1 cellular context compared by ENCODE assay signal in the genomic region with DNA sequence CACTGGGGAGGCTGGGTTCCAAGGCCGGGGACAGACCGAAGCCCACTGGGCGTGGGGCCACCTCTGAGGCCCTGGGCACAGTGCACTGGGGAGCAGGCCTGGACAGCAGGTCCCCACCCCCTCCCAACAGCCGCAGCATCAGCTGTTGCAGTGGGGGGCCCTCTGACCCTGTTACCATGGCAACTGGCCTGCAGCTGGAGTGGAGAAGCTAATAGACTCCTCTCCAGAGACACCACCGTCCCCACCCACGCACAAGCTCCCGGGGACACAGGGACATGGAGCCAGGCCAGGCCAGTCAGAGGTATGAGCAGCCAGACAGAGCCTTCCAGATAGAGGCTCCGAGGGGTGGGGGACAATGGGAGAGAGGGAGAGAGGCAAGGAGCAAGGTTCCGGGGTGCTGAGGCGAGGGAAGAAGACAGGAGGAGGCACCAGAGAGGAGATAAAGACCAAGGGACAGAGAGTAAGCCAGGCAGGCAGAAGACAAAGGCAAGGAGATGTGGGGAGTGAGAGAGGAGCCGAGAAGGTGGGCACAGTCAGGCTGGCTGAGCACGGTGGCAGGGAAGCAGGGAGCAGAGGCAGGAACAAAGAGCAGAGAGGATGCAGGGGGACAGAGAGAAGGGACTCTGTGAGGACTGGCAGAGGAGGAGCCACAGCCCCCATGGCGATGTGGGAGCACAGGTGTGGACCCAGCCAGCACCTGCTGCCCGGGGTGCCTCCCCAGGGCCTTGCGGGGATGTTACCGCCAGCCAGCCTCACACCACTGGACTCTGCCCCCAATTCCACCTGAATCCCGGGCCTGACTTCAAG.
TF ChIP-seq lines count a peak whose summit lies in the region.

No MANE protein-coding gene starts in this region.

TF ChIP-seq in K562, 482 proteins besides CTCF, POLR2A, EP300 and RAD21 (continued from another document and continues in another):
- no peak for TF ChIP-seq CHD7 (IDR thresholded peaks at IDR 0.05; ENCODE audit: low read depth, low read length)
- TF ChIP-seq, protein P1, sequence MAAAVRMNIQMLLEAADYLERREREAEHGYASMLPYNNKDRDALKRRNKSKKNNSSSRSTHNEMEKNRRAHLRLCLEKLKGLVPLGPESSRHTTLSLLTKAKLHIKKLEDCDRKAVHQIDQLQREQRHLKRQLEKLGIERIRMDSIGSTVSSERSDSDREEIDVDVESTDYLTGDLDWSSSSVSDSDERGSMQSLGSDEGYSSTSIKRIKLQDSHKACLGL (CRISPR knock-in tag; IDR thresholded peaks at IDR 0.05; ENCODE audit: borderline replicate concordance, poor library complexity, severe bottlenecking): no peak
- no peak for TF ChIP-seq ZNF318 (IDR thresholded peaks at IDR 0.05; ENCODE audit: borderline replicate concordance in 1 of 2, low read depth in 1 of 2)
- TF ChIP-seq FUS (optimal IDR thresholded peaks at IDR 0.05; ENCODE audit: low read depth, low read length): no peak
- no peak for TF ChIP-seq ZNF277 (CRISPR knock-in tag; IDR thresholded peaks at IDR 0.05; ENCODE audit: borderline replicate concordance)
- TF ChIP-seq TFAP4 (CRISPR knock-in tag; IDR thresholded peaks at IDR 0.05; ENCODE audit: borderline replicate concordance): peak; percentile 98
- no peak for TF ChIP-seq SAFB (IDR thresholded peaks at IDR 0.05; ENCODE audit: borderline replicate concordance, low read depth, low read length)
- TF ChIP-seq FOXJ2 (tag; IDR thresholded peaks at IDR 0.05): no peak
- peak; percentile 39; the same call in 1 of the 2 replicates for TF ChIP-seq SMARCA5 (IDR thresholded peaks at IDR 0.05)
- TF ChIP-seq HEY1 (CRISPR knock-in tag; IDR thresholded peaks at IDR 0.05; ENCODE audit: borderline replicate concordance): no peak
- no peak for TF ChIP-seq PHTF2 (CRISPR knock-in tag; IDR thresholded peaks at IDR 0.05)
- no peak for TF ChIP-seq NFXL1 (CRISPR knock-in tag; IDR thresholded peaks at IDR 0.05)
- TF ChIP-seq, protein P2, sequence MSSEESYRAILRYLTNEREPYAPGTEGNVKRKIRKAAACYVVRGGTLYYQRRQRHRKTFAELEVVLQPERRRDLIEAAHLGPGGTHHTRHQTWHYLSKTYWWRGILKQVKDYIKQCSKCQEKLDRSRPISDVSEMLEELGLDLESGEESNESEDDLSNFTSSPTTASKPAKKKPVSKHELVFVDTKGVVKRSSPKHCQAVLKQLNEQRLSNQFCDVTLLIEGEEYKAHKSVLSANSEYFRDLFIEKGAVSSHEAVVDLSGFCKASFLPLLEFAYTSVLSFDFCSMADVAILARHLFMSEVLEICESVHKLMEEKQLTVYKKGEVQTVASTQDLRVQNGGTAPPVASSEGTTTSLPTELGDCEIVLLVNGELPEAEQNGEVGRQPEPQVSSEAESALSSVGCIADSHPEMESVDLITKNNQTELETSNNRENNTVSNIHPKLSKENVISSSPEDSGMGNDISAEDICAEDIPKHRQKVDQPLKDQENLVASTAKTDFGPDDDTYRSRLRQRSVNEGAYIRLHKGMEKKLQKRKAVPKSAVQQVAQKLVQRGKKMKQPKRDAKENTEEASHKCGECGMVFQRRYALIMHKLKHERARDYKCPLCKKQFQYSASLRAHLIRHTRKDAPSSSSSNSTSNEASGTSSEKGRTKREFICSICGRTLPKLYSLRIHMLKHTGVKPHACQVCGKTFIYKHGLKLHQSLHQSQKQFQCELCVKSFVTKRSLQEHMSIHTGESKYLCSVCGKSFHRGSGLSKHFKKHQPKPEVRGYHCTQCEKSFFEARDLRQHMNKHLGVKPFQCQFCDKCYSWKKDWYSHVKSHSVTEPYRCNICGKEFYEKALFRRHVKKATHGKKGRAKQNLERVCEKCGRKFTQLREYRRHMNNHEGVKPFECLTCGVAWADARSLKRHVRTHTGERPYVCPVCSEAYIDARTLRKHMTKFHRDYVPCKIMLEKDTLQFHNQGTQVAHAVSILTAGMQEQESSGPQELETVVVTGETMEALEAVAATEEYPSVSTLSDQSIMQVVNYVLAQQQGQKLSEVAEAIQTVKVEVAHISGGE (CRISPR knock-in tag; IDR thresholded peaks at IDR 0.05): 0 out of 6 replicates have a peak, but pooled peaks of 1 of the 3 experiments have one; percentile 26
- no peak for TF ChIP-seq ZNF398 (CRISPR knock-in tag; IDR thresholded peaks at IDR 0.05)
